12 cellular contexts compared by ENCODE assay signal in genomic region chr20:46396052-46396451, GRCh38. TPM values are rescaled to one million over a fixed set of nuclear protein-coding genes. Genes with fewer than 3 reads are reported as not detected.
A peak's percentile ranks its signal among the peaks of the same experiment; 100 is the strongest.
DNase-seq lines count a peak whose midpoint lies in the region; ATAC-seq and TF ChIP-seq lines count a peak whose summit lies in the region.
"Had no signal": no experiment of that assay in that cellular context is flagged by ENCODE, and none has a peak within 500 bp of the region (broad histone marks: within the 10 kb centered on the region; RNA-seq: fewer than 3 reads in every experiment).

No MANE protein-coding gene starts in this region.

- no peaks in the 10 kb centered on the region for H3K27me3 Mint-ChIP-seq in neural crest cell (ENCODE audit: low read depth)
- H3K27me3 Mint-ChIP-seq in nephron progenitor cell (ENCODE audit: low read depth, poor library complexity): no peaks in the 10 kb centered on the region
- H3K27me3 Mint-ChIP-seq: CD4-positive, CD25-positive, alpha-beta regulatory T cell had no signal

- H3K36me3 ChIP-seq in RWPE2 (ENCODE audit: low read depth): peaks cover 72% of the 10 kb centered on the region

- peaks cover 4% of the 10 kb centered on the region for H3K36me3 Mint-ChIP-seq in neural crest cell (ENCODE audit: low read depth)
- H3K36me3 Mint-ChIP-seq in nephron progenitor cell (ENCODE audit: low read depth): peaks cover 34% of the 10 kb centered on the region

- no peaks in the 10 kb centered on the region for H3K9me3 Mint-ChIP-seq in neural crest cell
- H3K9me3 Mint-ChIP-seq in nephron progenitor cell: no peaks in the 10 kb centered on the region
- H3K9me3 Mint-ChIP-seq: CD4-positive, CD25-positive, alpha-beta regulatory T cell; HFFc6 had no signal

- peak; percentile 4 for DNase-seq in RWPE2 (ENCODE audit: low spot score)
- peak in 2 of 61 donors; percentile 12 to 55 for DNase-seq in caudate nucleus (lab: John Stamatoyannopoulos, UW)
- DNase-seq in neural crest cell (ENCODE audit: low read depth, low spot score): no peak
- DNase-seq in nephron progenitor cell: no peak
- DNase-seq in AML-193 (lab: John Stamatoyannopoulos, UW): no peak
- DNase-seq: CD4-positive, CD25-positive, alpha-beta regulatory T cell; DMS53; GF-D8; HCEC 1CT; HFFc6 had no signal

- H3K4me3 ChIP-seq in RWPE2 (ENCODE audit: severe bottlenecking): no peak overlapping the region
- H3K4me3 ChIP-seq: A549 had no signal

- H3K4me1 Mint-ChIP-seq in neural crest cell (peaks cover 29% of the 10 kb centered on the region), nephron progenitor cell (peaks cover 29% of the 10 kb centered on the region)

- peaks cover 13% of the 10 kb centered on the region for H3K4me1 ChIP-seq in RWPE2 (ENCODE audit: insufficient read depth, poor library complexity, severe bottlenecking)
- H3K4me1 ChIP-seq: A549 had no signal

- no peaks in the 10 kb centered on the region for H3K27me3 ChIP-seq in RWPE2 (ENCODE audit: insufficient read depth, poor library complexity, severe bottlenecking)

- H3K9me3 ChIP-seq in RWPE2 (ENCODE audit: severe bottlenecking): no peaks in the 10 kb centered on the region
- H3K9me3 ChIP-seq: A549 had no signal

- no peak for ATAC-seq in RWPE2 (ENCODE audit: low read depth)
- no peak for ATAC-seq in GM18868 (IDR thresholded peaks at IDR 0.05; ENCODE audit: unreplicated experiment)
- ATAC-seq: A549 had no signal

- no peak for TF ChIP-seq CTCF in RWPE2 (IDR thresholded peaks at IDR 0.05; ENCODE audit: poor library complexity, severe bottlenecking)
- TF ChIP-seq CTCF in neural crest cell (conservative IDR thresholded peaks at IDR 0.05): no peak
- no peak for TF ChIP-seq CTCF in nephron progenitor cell (IDR thresholded peaks at IDR 0.05)

- H3K27ac ChIP-seq in RWPE2 (ENCODE audit: poor library complexity, severe bottlenecking): no peak overlapping the region
- H3K27ac ChIP-seq in caudate nucleus (ENCODE audit: low read depth, low read length): peak overlapping the region; percentile 72
- H3K27ac ChIP-seq: A549 had no signal

- H3K27ac Mint-ChIP-seq in neural crest cell (ENCODE audit: unreplicated experiment) (peak overlapping the region; percentile 53), nephron progenitor cell (no peak overlapping the region)
- H3K27ac Mint-ChIP-seq: HFFc6 had no signal

- H3K4me3 Mint-ChIP-seq in neural crest cell (no peak overlapping the region), nephron progenitor cell (no peak overlapping the region)
- H3K4me3 Mint-ChIP-seq: CD4-positive, CD25-positive, alpha-beta regulatory T cell; HFFc6 had no signal

RNA-seq across cellular contexts. Expression of gene ELMO2, which starts 10.4 kb away (rescaled TPM):
- total RNA-seq in neural crest cell: 62.4 and 70.1 TPM in 2 replicates
